ENCODE assay signal across 9 cellular contexts in the genomic region with DNA sequence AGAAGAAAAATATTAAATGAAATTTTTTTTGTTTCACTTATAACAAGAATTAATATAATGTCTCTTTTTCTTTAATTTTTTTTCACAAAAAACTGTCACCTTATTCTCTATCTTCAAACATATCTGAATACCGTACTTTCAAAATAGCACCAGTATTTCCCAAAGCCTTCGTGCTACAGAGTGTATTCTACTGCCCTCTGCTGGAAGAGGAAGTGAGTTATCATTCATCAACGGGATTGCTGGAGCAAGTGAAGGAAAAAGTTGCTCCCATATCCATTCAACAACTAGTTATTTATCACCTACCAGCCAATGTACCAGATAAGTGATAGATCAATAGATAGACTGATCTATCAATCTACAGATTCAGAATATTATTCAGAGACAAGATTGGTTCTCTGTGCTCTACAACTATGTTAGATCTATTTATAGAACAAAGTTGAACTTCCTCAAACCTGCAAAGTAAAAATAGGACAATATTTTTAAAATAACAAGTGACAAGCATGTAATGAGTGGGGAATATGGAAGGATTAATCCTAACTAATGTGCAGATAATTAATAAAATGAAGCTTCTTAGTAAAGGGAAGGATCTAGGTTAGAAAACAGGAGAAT. TPM values are rescaled to one million over a fixed set of nuclear protein-coding genes. Genes with fewer than 3 reads are reported as not detected.
A peak's percentile ranks its signal among the peaks of the same experiment; 100 is the strongest.
DNase-seq lines count a peak whose midpoint lies in the region; ATAC-seq, FAIRE-seq and TF ChIP-seq lines count a peak whose summit lies in the region.
"Had no signal": no experiment of that assay in that cellular context is flagged by ENCODE, and none has a peak within 500 bp of the region (broad histone marks: within the 10 kb centered on the region; RNA-seq: fewer than 3 reads in every experiment).

No MANE protein-coding gene starts in this region.

- TF ChIP-seq CTCF in HCT116 (IDR thresholded peaks at IDR 0.05 in 2 of 3, conservative IDR thresholded peaks at IDR 0.05 in 1 of 3; ENCODE audit: borderline replicate concordance in 1 of 3, insufficient read depth in 1 of 3, low read depth in 2 of 3, low read length in 2 of 3) = peak; percentile 9 to 59 (median 50); a peak in 4 of 6 replicates
- TF ChIP-seq CTCF in activated CD8-positive, alpha-beta T cell treated with anti-CD3 and anti-CD28 coated beads for 36 hours (IDR thresholded peaks at IDR 0.05) = peak; percentile 74

- no peak overlapping the region for H2AFZ ChIP-seq in HCT116 (ENCODE audit: low read depth, low read length, poor library complexity, severe bottlenecking)

- no peaks in the 10 kb centered on the region for H3K4me1 ChIP-seq in HCT116 (ENCODE audit: control insufficient read depth in 1 of 2, insufficient read depth in 2 of 2, low read length in 2 of 2)

- no peak overlapping the region for H3K27ac ChIP-seq in HCT116 (ENCODE audit: low read depth, low read length)

- H3K4me2 ChIP-seq in HCT116 (ENCODE audit: low read length) = no peak overlapping the region

- POLR2A ChIA-PET in HCT116 (lab: Charles Lee) = no interaction called here
- POLR2A ChIA-PET in activated CD8-positive, alpha-beta T cell treated with anti-CD3 and anti-CD28 coated beads for 36 hours (lab: Charles Lee) = no interaction called here

- ATAC-seq in HCT116 (no peak), HG02981 (IDR thresholded peaks at IDR 0.05; ENCODE audit: unreplicated experiment) (no peak)
- ATAC-seq in activated CD8-positive, alpha-beta T cell treated with anti-CD3 and anti-CD28 coated beads for 36 hours = no peak

- no peaks in the 10 kb centered on the region for H3K27me3 ChIP-seq in HCT116 (ENCODE audit: insufficient read depth, low read length)

- DNase-seq in NOMO-1 treated with DMSO at 0.1 percent for 48 hours (lab: John Stamatoyannopoulos, UW; ENCODE audit: unreplicated experiment) = peak; percentile 60
- no peak for DNase-seq in NOMO-1 treated with dmso at 0.1 percent for 144 hours (lab: John Stamatoyannopoulos, UW; ENCODE audit: unreplicated experiment)
- no peak for DNase-seq in HCT116 (ENCODE audit: low read depth, low spot score)
- peak; percentile 28 to 78 (median 71) for DNase-seq in NCI-H1417 (lab: John Stamatoyannopoulos, UW)
- DNase-seq in activated CD8-positive, alpha-beta T cell treated with anti-CD3 and anti-CD28 coated beads for 36 hours = no peak
- no peak for DNase-seq in GOT3 (lab: John Stamatoyannopoulos, UW)

- no peaks in the 10 kb centered on the region for H3K27me3 Mint-ChIP-seq in activated CD8-positive, alpha-beta T cell treated with anti-CD3 and anti-CD28 coated beads for 36 hours

- H3K9me3 ChIP-seq in HCT116 (ENCODE audit: control insufficient read depth in 1 of 2, insufficient read depth in 1 of 2, low read depth in 1 of 2, low read length in 2 of 2) = peaks cover 3 to 8% of the 10 kb centered on the region in 2 experiments; a peak in 1 of 4 replicates

- no TSS peak for BruUV-seq in HCT116 (replicated peaks; lab: Mats Ljungman, UMichigan)

- TF ChIP-seq POLR2A in HCT116 (IDR thresholded peaks at IDR 0.05; ENCODE audit: borderline replicate concordance, extremely low read depth, insufficient read depth, insufficient read length) = no peak

- H3K36me3 Mint-ChIP-seq in activated CD8-positive, alpha-beta T cell treated with anti-CD3 and anti-CD28 coated beads for 36 hours (ENCODE audit: low read depth) = no peaks in the 10 kb centered on the region

- peak; percentile 36 for TF ChIP-seq RAD21 in HCT116 (IDR thresholded peaks at IDR 0.05; ENCODE audit: low read depth)

- no peaks in the 10 kb centered on the region for H3K79me2 ChIP-seq in HCT116 (ENCODE audit: insufficient read depth, low read length)

- no peaks in the 10 kb centered on the region for H3K9me2 ChIP-seq in HCT116 (ENCODE audit: insufficient read depth)

- no peak overlapping the region for H3K9ac ChIP-seq in HCT116 (ENCODE audit: low read length)

- no peaks in the 10 kb centered on the region for H3K36me3 ChIP-seq in HCT116 (ENCODE audit: control insufficient read depth in 1 of 2, insufficient read depth in 2 of 2, low read length in 2 of 2)

- peaks cover 2% of the 10 kb centered on the region for H3K4me1 Mint-ChIP-seq in activated CD8-positive, alpha-beta T cell treated with anti-CD3 and anti-CD28 coated beads for 36 hours (ENCODE audit: low read depth)

- H3K9me3 Mint-ChIP-seq in activated CD8-positive, alpha-beta T cell treated with anti-CD3 and anti-CD28 coated beads for 36 hours = no peaks in the 10 kb centered on the region
- H3K9me3 Mint-ChIP-seq: dendritic cell treated with granulocyte-macrophage colony-stimulating factor and Interleukin-4, amounts not matched to agents 40 ng/mL and 50 ng/mL, for 4 days had no signal

- CTCF ChIA-PET in HCT116 (lab: Charles Lee) = no interaction called here
- CTCF ChIA-PET in activated CD8-positive, alpha-beta T cell treated with anti-CD3 and anti-CD28 coated beads for 36 hours (lab: Charles Lee) = no interaction called here

- RAD21 ChIA-PET in HCT116 (lab: Charles Lee; ENCODE audit: low non-redundant PET in 1 of 2, low total read pairs in 2 of 2, uncharacterized antibody in 2 of 2, unreplicated experiment in 2 of 2) = no interaction called here

- H3K4me3 Mint-ChIP-seq in activated CD8-positive, alpha-beta T cell treated with anti-CD3 and anti-CD28 coated beads for 36 hours = no peak overlapping the region
- H3K4me3 Mint-ChIP-seq: dendritic cell treated with granulocyte-macrophage colony-stimulating factor and Interleukin-4, amounts not matched to agents 40 ng/mL and 50 ng/mL, for 4 days had no signal

- FAIRE-seq in islet of Langerhans (lab: Jason Lieb, UNC) = peak; percentile 98

- intact Hi-C loops in HCT116 (cut with micrococcal nuclease) = loop anchor here (2.0 kb wide), 1 partner anchor 663 kb away; no protein-coding TSS in a partner anchor
- intact Hi-C loops in activated CD8-positive, alpha-beta T cell treated with anti-CD3 and anti-CD28 coated beads for 36 hours (cut with micrococcal nuclease) = no loop called here

- H3K27ac Mint-ChIP-seq in activated CD8-positive, alpha-beta T cell treated with anti-CD3 and anti-CD28 coated beads for 36 hours = no peak overlapping the region
- H3K27ac Mint-ChIP-seq: dendritic cell treated with granulocyte-macrophage colony-stimulating factor and Interleukin-4, amounts not matched to agents 40 ng/mL and 50 ng/mL, for 4 days had no signal

- no peaks in the 10 kb centered on the region for H4K20me1 ChIP-seq in HCT116 (ENCODE audit: insufficient read depth)

- no peak overlapping the region for H3K4me3 ChIP-seq in HCT116 (replicated peaks in 1 of 2; ENCODE audit: low read depth in 1 of 2, low read length in 2 of 2)

TF ChIP-seq in HCT116, 20 proteins besides CTCF, POLR2A, EP300 and RAD21:
- TF ChIP-seq MAX (IDR thresholded peaks at IDR 0.05) = no peak

RNA-seq across cellular contexts. Expression of gene TFAP2B, which starts 26.7 kb away (rescaled TPM):
- total RNA-seq in HCT116 (2021; ENCODE audit: unreplicated experiment) = not detected
- not detected in 2 replicates for polyA plus RNA-seq in HCT116 (2012)
- total RNA-seq in activated CD8-positive, alpha-beta T cell treated with anti-CD3 and anti-CD28 coated beads for 36 hours = not detected

Comparison
In these comparisons a context has a peak if more than half of its experiments do, and no peak if none do; other contexts are left out.
1. DNase-seq: peak in NOMO-1 treated with DMSO at 0.1 percent for 48 hours (single experiment) and NCI-H1417 (3 of 3); none in NOMO-1 treated with dmso at 0.1 percent for 144 hours (single experiment), HCT116 (single experiment), activated CD8-positive, alpha-beta T cell treated with anti-CD3 and anti-CD28 coated beads for 36 hours (single experiment) and GOT3 (single experiment).